In the genomic region with DNA sequence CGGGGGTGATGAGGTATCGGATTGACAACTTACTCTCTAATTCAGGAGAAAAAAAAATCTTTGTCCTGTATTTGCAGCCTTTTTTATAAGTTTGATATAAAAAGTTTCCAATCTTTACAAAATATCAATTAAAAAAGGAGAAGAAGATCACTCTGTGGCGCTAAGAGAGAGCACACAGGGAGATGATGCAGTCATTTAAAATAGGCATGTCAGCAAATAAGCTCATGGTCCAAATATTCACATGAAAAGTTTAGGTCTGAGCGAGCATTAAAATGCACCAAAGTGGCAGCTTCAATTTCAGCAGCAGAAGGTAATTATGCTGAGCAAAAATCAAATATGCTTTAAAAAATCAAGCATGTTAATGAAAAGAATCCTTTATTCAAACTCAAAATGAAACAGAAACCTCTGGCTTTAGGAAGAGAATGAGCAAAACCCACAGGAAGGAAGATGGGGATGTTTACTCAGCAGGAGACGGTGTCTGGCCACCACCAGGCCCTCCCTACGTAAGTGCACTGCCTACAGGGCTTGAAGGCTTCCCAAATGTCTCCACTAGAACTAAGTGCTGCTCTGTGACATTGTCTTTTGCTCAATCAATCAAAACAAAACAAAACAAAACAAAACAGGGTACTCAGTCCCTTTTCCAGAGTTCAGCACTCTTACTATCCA, we compare ENCODE assay signal across 13 cellular contexts.
DNase-seq lines count a peak whose midpoint lies in the region; ATAC-seq, FAIRE-seq and TF ChIP-seq lines count a peak whose summit lies in the region.
"Had no signal": no experiment of that assay in that cellular context is flagged by ENCODE, and none has a peak within 500 bp of the region (broad histone marks: within the 10 kb centered on the region; RNA-seq: fewer than 3 reads in every experiment).

No MANE protein-coding gene starts in this region.

- H2AK5ac ChIP-seq in H1 (ENCODE audit: low read depth, low read length), result no peak overlapping the region

- H3K9me2 ChIP-seq in MM.1S (replicated peaks; ENCODE audit: insufficient read depth, low read length), result no peaks in the 10 kb centered on the region

- peak overlapping the region in 2 of 10 donors; percentile 3 to 36 for H3K4me3 Mint-ChIP-seq in naive thymus-derived CD4-positive, alpha-beta T cell
- H3K4me3 Mint-ChIP-seq: activated naive CD8-positive, alpha-beta T cell had no signal

- no peak overlapping the region for H3K18ac ChIP-seq in H1 (ENCODE audit: extremely low read depth, low read length)

- TF ChIP-seq RAD21 in H1 (IDR thresholded peaks at IDR 0.05 in 1 of 2, conservative IDR thresholded peaks at IDR 0.05 in 1 of 2; ENCODE audit: low read depth in 2 of 2, low read length in 2 of 2), result no peak

- CTCF ChIA-PET in H1 (lab: Charles Lee; ENCODE audit: partially characterized antibody), result interaction anchor here (0.7 kb wide), 1 partner anchor 24 kb away, joined by 3 read pairs; no protein-coding TSS in a partner anchor
- CTCF ChIA-PET in naive thymus-derived CD4-positive, alpha-beta T cell (lab: Charles Lee), result no interaction called here

- H3K79me2 ChIP-seq in MM.1S (ENCODE audit: low read length), result no peaks in the 10 kb centered on the region
- no peaks in the 10 kb centered on the region for H3K79me2 ChIP-seq in H1 (ENCODE audit: control insufficient read depth in 1 of 2, insufficient read depth in 2 of 2, low read length in 2 of 2)

- H3K4ac ChIP-seq in H1 (replicated peaks; ENCODE audit: insufficient read length, low read depth, low read length), result no peak overlapping the region

- H3K27ac Mint-ChIP-seq in naive thymus-derived CD4-positive, alpha-beta T cell, result peak overlapping the region in 2 of 9 donors; percentile 25 to 50
- H3K27ac Mint-ChIP-seq: activated naive CD8-positive, alpha-beta T cell had no signal

- H3K79me1 ChIP-seq in H1 (ENCODE audit: low read depth, low read length), result no peaks in the 10 kb centered on the region

- no peak for TF ChIP-seq EP300 in H1 (IDR thresholded peaks at IDR 0.05; ENCODE audit: borderline replicate concordance in 1 of 2, low read depth in 2 of 2, low read length in 2 of 2)

- H3K36me3 ChIP-seq in MM.1S (replicated peaks; ENCODE audit: insufficient read depth, low read length) (no peaks in the 10 kb centered on the region), H1 (ENCODE audit: control insufficient read depth in 2 of 4, insufficient read depth in 4 of 4, low read length in 3 of 4) (no peaks in the 10 kb centered on the region)
- no peaks in the 10 kb centered on the region for H3K36me3 ChIP-seq in naive thymus-derived CD4-positive, alpha-beta T cell (ENCODE audit: control insufficient read depth in 2 of 3, insufficient read depth in 3 of 3, low read length in 3 of 3)

- H2AFZ ChIP-seq in MM.1S (ENCODE audit: low read length), result no peak overlapping the region
- H2AFZ ChIP-seq in H1 (ENCODE audit: low read length), result no peak overlapping the region

- H3K27me3 Mint-ChIP-seq in naive thymus-derived CD4-positive, alpha-beta T cell, result peaks cover 0 to 5% (median 0%) of the 10 kb centered on the region in 5 donors

- H4K20me1 ChIP-seq in MM.1S (ENCODE audit: insufficient read depth, low read length) (no peaks in the 10 kb centered on the region), H1 (replicated peaks in 1 of 2; ENCODE audit: control insufficient read depth in 1 of 2, insufficient read depth in 2 of 2, low read length in 2 of 2) (no peaks in the 10 kb centered on the region)

- H3K4me2 ChIP-seq in MM.1S (ENCODE audit: low read depth, low read length), result peak overlapping the region; percentile 49
- H3K4me2 ChIP-seq in H1 (ENCODE audit: insufficient read depth in 1 of 2, low read depth in 2 of 2, low read length in 2 of 2), result no peak overlapping the region

- H3K27ac ChIP-seq in MM.1S (ENCODE audit: low read length) (peak overlapping the region; percentile 39; the same call in 1 of the 2 replicates), H1 (ENCODE audit: low read depth, low read length) (no peak overlapping the region)
- H3K27ac ChIP-seq in naive thymus-derived CD4-positive, alpha-beta T cell (ENCODE audit: low read depth, low read length), result no peak overlapping the region

- H3K23ac ChIP-seq in H1 (ENCODE audit: insufficient read length), result no peak overlapping the region

- peaks cover 11% of the 10 kb centered on the region for H3K4me1 ChIP-seq in MM.1S (ENCODE audit: low read length)
- H3K4me1 ChIP-seq in H1 (replicated peaks in 1 of 4; ENCODE audit: control insufficient read depth in 3 of 4, insufficient read depth in 4 of 4, low read length in 3 of 4), result peaks cover 0 to 4% (median 0%) of the 10 kb centered on the region in 4 experiments; a peak in 1 of 7 replicates
- no peaks in the 10 kb centered on the region for H3K4me1 ChIP-seq in naive thymus-derived CD4-positive, alpha-beta T cell (ENCODE audit: control insufficient read depth in 2 of 2, insufficient read depth in 2 of 2, low read length in 2 of 2)
- H3K4me1 ChIP-seq: Caco-2 had no signal

- H2BK15ac ChIP-seq in H1 (ENCODE audit: low read length), result no peak overlapping the region

- H2BK120ac ChIP-seq in H1 (replicated peaks; ENCODE audit: low read depth, low read length), result no peak overlapping the region

- no peak overlapping the region for H4K5ac ChIP-seq in H1 (ENCODE audit: insufficient read length, low read depth, low read length)

- H3K14ac ChIP-seq in H1 (ENCODE audit: insufficient read length), result no peak overlapping the region

- peak; percentile 63 for ATAC-seq in naive thymus-derived CD4-positive, alpha-beta T cell
- no peak for ATAC-seq in HG03520 (IDR thresholded peaks at IDR 0.05; ENCODE audit: unreplicated experiment)
- ATAC-seq in HG02642 (IDR thresholded peaks at IDR 0.05; ENCODE audit: poor library complexity, unreplicated experiment), result no peak

- peaks cover 0 to 5% (median 0%) of the 10 kb centered on the region in 11 donors for H3K9me3 Mint-ChIP-seq in naive thymus-derived CD4-positive, alpha-beta T cell

- DNase-seq in GDM1 (lab: John Stamatoyannopoulos, UW) (peak; percentile 52), MM.1S (peak; percentile 63), H1 (ENCODE audit: low read depth in 1 of 2, low spot score in 2 of 2) (no peak), 8988T (no peak)
- no peak for DNase-seq in naive thymus-derived CD4-positive, alpha-beta T cell
- no peak for DNase-seq in stimulated activated CD4-positive, alpha-beta T cell treated with anti-CD3 and anti-CD28 coated beads, Interleukin-2, amount 100 ng/mL, for 48 hours
- DNase-seq: Caco-2, NCI-H1105 treated with DMSO at 0.1 percent for 48 hours, NCI-H524 had no signal

- H4K8ac ChIP-seq in H1 (ENCODE audit: extremely low read depth, insufficient read depth, low read length), result no peak overlapping the region

- H3K36me3 Mint-ChIP-seq in naive thymus-derived CD4-positive, alpha-beta T cell, result no peaks in the 10 kb centered on the region
- H3K36me3 Mint-ChIP-seq: activated naive CD8-positive, alpha-beta T cell had no signal

- POLR2A ChIA-PET in H1 (lab: Charles Lee; ENCODE audit: partially characterized antibody), result no interaction called here
- POLR2A ChIA-PET in naive thymus-derived CD4-positive, alpha-beta T cell (lab: Charles Lee), result no interaction called here

- H3K9ac ChIP-seq in MM.1S (ENCODE audit: low read length) (no peak overlapping the region), H1 (replicated peaks in 1 of 4; ENCODE audit: extremely low read depth in 1 of 4, low read depth in 3 of 4, low read length in 3 of 4) (no peak overlapping the region)

- H2BK5ac ChIP-seq in H1 (ENCODE audit: low read depth, low read length), result no peak overlapping the region

- H3K23me2 ChIP-seq in H1 (ENCODE audit: low read depth, low read length), result no peaks in the 10 kb centered on the region

- H4K91ac ChIP-seq in H1 (replicated peaks; ENCODE audit: insufficient read length, low read length), result no peak overlapping the region

- TF ChIP-seq CTCF in MM.1S (IDR thresholded peaks at IDR 0.05; ENCODE audit: low read length), result no peak
- no peak for TF ChIP-seq CTCF in H1 (IDR thresholded peaks at IDR 0.05; ENCODE audit: control extremely low read depth in 1 of 3, insufficient read depth in 1 of 3, low read depth in 1 of 3, low read length in 3 of 3)

- 76% methylated on average over 6 of the region's 6 CpGs; no CpG with 5 or more reads in 1 of the 2 experiments for WGBS in H1 (ENCODE audit: extremely low coverage in 1 of 2, insufficient coverage in 1 of 2, insufficient read length in 1 of 2, insufficient replicate concordance in 2 of 2, low coverage in 1 of 2, low lambda C conversion rate in 2 of 2, missing lambda C conversion rate in 1 of 2), 2 experiments

- TF ChIP-seq POLR2A in H1 (IDR thresholded peaks at IDR 0.05; ENCODE audit: control extremely low read depth in 1 of 2, low read depth in 2 of 2, low read length in 2 of 2), result no peak

- H3K9me3 ChIP-seq in MM.1S (replicated peaks; ENCODE audit: insufficient read depth, low read length) (no peaks in the 10 kb centered on the region), H1 (ENCODE audit: insufficient read depth in 2 of 2, low read depth in 1 of 2, low read length in 1 of 2) (no peaks in the 10 kb centered on the region)
- no peaks in the 10 kb centered on the region for H3K9me3 ChIP-seq in naive thymus-derived CD4-positive, alpha-beta T cell (ENCODE audit: control insufficient read depth in 2 of 3, low read length in 3 of 3)
- H3K9me3 ChIP-seq: Caco-2 had no signal

- H2BK12ac ChIP-seq in H1 (ENCODE audit: low read depth, low read length), result no peak overlapping the region

- H3K27me3 ChIP-seq in MM.1S (replicated peaks; ENCODE audit: insufficient read depth, low read length) (no peaks in the 10 kb centered on the region), H1 (replicated peaks in 1 of 4; ENCODE audit: control insufficient read depth in 3 of 4, extremely low read depth in 1 of 4, insufficient read depth in 3 of 4, low read length in 3 of 4) (no peaks in the 10 kb centered on the region)
- H3K27me3 ChIP-seq in naive thymus-derived CD4-positive, alpha-beta T cell (ENCODE audit: control insufficient read depth in 2 of 2, insufficient read depth in 2 of 2, low read length in 2 of 2), result no peaks in the 10 kb centered on the region

- 0 out of 2 replicates have a peak, but pooled peaks cover 4% of the 10 kb centered on the region for H3F3A ChIP-seq in MM.1S (ENCODE audit: insufficient read depth, low read length)

- H3K56ac ChIP-seq in H1 (replicated peaks; ENCODE audit: insufficient read length, low read depth, low read length), result no peak overlapping the region

- H2BK20ac ChIP-seq in H1 (ENCODE audit: low read length), result no peak overlapping the region

- FAIRE-seq in H1 (lab: Jason Lieb, UNC), result peak; percentile 58
- FAIRE-seq: colon had no signal

- H3K4me3 ChIP-seq in MM.1S (ENCODE audit: low read length), result no peak overlapping the region
- no peak overlapping the region for H3K4me3 ChIP-seq in H1 (ENCODE audit: extremely low read depth in 1 of 4, insufficient read depth in 2 of 4, low read depth in 3 of 4, low read length in 4 of 4)
- H3K4me3 ChIP-seq in naive thymus-derived CD4-positive, alpha-beta T cell (ENCODE audit: low read length), result no peak overlapping the region

- intact Hi-C loops in naive thymus-derived CD4-positive, alpha-beta T cell (cut with micrococcal nuclease), result no loop called here

- peaks cover 0 to 10% (median 0%) of the 10 kb centered on the region in 7 donors for H3K4me1 Mint-ChIP-seq in naive thymus-derived CD4-positive, alpha-beta T cell

TF ChIP-seq in H1, 55 proteins besides CTCF, POLR2A, EP300 and RAD21 (continues in another document):
- TF ChIP-seq CBX5 (IDR thresholded peaks at IDR 0.05; ENCODE audit: low read depth, low read length), result no peak
- no peak for TF ChIP-seq CHD1 (IDR thresholded peaks at IDR 0.05; ENCODE audit: low read depth, low read length)

Comparison
In these comparisons a context has a peak if more than half of its experiments do, and no peak if none do; other contexts are left out.
1. DNase-seq: peak in GDM1 (single experiment) and MM.1S (single experiment); none in H1 (0 of 2), naive thymus-derived CD4-positive, alpha-beta T cell (0 of 9), stimulated activated CD4-positive, alpha-beta T cell treated with anti-CD3 and anti-CD28 coated beads, Interleukin-2, amount 100 ng/mL, for 48 hours (0 of 2) and 8988T (single experiment).